In the genomic region with DNA sequence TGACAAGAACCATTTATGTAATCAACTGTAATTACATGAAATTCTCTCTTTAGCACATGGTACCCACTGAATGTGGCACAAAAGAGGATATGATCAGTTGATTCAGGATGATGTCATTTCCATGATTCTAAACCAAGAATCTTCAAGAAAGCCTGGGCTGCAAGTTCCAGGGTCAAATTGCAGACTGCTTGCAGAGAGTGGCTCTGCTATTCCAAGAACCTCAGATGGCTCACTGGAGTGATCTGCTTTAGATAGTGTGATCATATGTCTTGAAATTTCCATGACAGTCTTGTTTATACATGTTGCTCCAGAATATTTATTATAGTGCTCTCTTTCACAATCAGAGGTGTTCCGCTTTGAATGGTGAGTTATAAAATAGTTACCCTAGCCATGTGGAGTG, we compare ENCODE assay signal across 10 cellular contexts.
DNase-seq lines count a peak whose midpoint lies in the region; ATAC-seq and TF ChIP-seq lines count a peak whose summit lies in the region.
"Had no signal": no experiment of that assay in that cellular context is flagged by ENCODE, and none has a peak within 500 bp of the region (broad histone marks: within the 10 kb centered on the region; RNA-seq: fewer than 3 reads in every experiment).

No MANE protein-coding gene starts in this region.

- ATAC-seq in HG03060 (IDR thresholded peaks at IDR 0.05; ENCODE audit: low read depth, unreplicated experiment), result peak; percentile 45
- no peak for ATAC-seq in left lobe of liver

- 73% methylated on average over 1 of the region's 1 CpG for WGBS in SK-N-SH (ENCODE audit: low lambda C conversion rate)

- H3K36me3 Mint-ChIP-seq in activated CD4-positive, alpha-beta memory T cell treated with anti-CD3 and anti-CD28 coated beads for 36 hours, result no peaks in the 10 kb centered on the region
- H3K36me3 Mint-ChIP-seq in activated CD4-positive, alpha-beta memory T cell treated with anti-CD3 and anti-CD28 coated beads, Interleukin-2, amount 10 ng/mL, durations not matched to agents 7 days and 5 days (ENCODE audit: low read depth), result no peaks in the 10 kb centered on the region
- H3K36me3 Mint-ChIP-seq in activated T-helper 1 cell treated with anti-CD3 and anti-CD28 coated beads, Interleukin-12 subunit alpha, Interleukin-12 subunit beta, Interleukin-2, Interleukin-4 antibody, amounts not matched to agents 30 ng/mL and 10 ng/mL and 1 ng/mL, durations not matched to agents 14 hours and 24 hours and 36 hours (ENCODE audit: low read depth), result peaks cover 1% of the 10 kb centered on the region
- H3K36me3 Mint-ChIP-seq: CD14-positive monocyte had no signal

- no peaks in the 10 kb centered on the region for H4K20me1 ChIP-seq in SK-N-SH (ENCODE audit: insufficient read depth)

- TF ChIP-seq CTCF in SK-N-SH (IDR thresholded peaks at IDR 0.05), result no peak

- no peak overlapping the region for H2AFZ ChIP-seq in SK-N-SH (ENCODE audit: low read depth)

- peaks cover 23% of the 10 kb centered on the region for H3K4me1 Mint-ChIP-seq in activated CD4-positive, alpha-beta memory T cell treated with anti-CD3 and anti-CD28 coated beads for 36 hours (ENCODE audit: low read depth)
- H3K4me1 Mint-ChIP-seq in activated CD4-positive, alpha-beta memory T cell treated with anti-CD3 and anti-CD28 coated beads, Interleukin-2, amount 10 ng/mL, durations not matched to agents 7 days and 5 days, result peaks cover 24% of the 10 kb centered on the region
- H3K4me1 Mint-ChIP-seq in activated T-helper 1 cell treated with anti-CD3 and anti-CD28 coated beads, Interleukin-12 subunit alpha, Interleukin-12 subunit beta, Interleukin-2, Interleukin-4 antibody, amounts not matched to agents 30 ng/mL and 10 ng/mL and 1 ng/mL, durations not matched to agents 14 hours and 24 hours and 36 hours (ENCODE audit: low read depth), result peaks cover 7% of the 10 kb centered on the region

- H3K4me3 ChIP-seq in SK-N-SH (ENCODE audit: low read depth in 2 of 2, low read length in 1 of 2), result no peak overlapping the region
- H3K4me3 ChIP-seq in skeletal muscle cell (ENCODE audit: low read depth, low read length), result no peak overlapping the region

- H3K9me3 Mint-ChIP-seq in activated CD4-positive, alpha-beta memory T cell treated with anti-CD3 and anti-CD28 coated beads for 36 hours, result no peaks in the 10 kb centered on the region
- H3K9me3 Mint-ChIP-seq in activated CD4-positive, alpha-beta memory T cell treated with anti-CD3 and anti-CD28 coated beads, Interleukin-2, amount 10 ng/mL, durations not matched to agents 7 days and 5 days, result peaks cover 9% of the 10 kb centered on the region
- peaks cover 4% of the 10 kb centered on the region for H3K9me3 Mint-ChIP-seq in activated T-helper 1 cell treated with anti-CD3 and anti-CD28 coated beads, Interleukin-12 subunit alpha, Interleukin-12 subunit beta, Interleukin-2, Interleukin-4 antibody, amounts not matched to agents 30 ng/mL and 10 ng/mL and 1 ng/mL, durations not matched to agents 14 hours and 24 hours and 36 hours

- no peaks in the 10 kb centered on the region for H3K9me2 ChIP-seq in SK-N-SH

- H3K79me2 ChIP-seq in SK-N-SH (ENCODE audit: insufficient read depth), result no peaks in the 10 kb centered on the region

- H3K27me3 Mint-ChIP-seq in activated CD4-positive, alpha-beta memory T cell treated with anti-CD3 and anti-CD28 coated beads for 36 hours, result no peaks in the 10 kb centered on the region
- no peaks in the 10 kb centered on the region for H3K27me3 Mint-ChIP-seq in activated CD4-positive, alpha-beta memory T cell treated with anti-CD3 and anti-CD28 coated beads, Interleukin-2, amount 10 ng/mL, durations not matched to agents 7 days and 5 days
- no peaks in the 10 kb centered on the region for H3K27me3 Mint-ChIP-seq in activated T-helper 1 cell treated with anti-CD3 and anti-CD28 coated beads, Interleukin-12 subunit alpha, Interleukin-12 subunit beta, Interleukin-2, Interleukin-4 antibody, amounts not matched to agents 30 ng/mL and 10 ng/mL and 1 ng/mL, durations not matched to agents 14 hours and 24 hours and 36 hours (ENCODE audit: insufficient read depth)

- no peak for TF ChIP-seq RAD21 in SK-N-SH (IDR thresholded peaks at IDR 0.05; ENCODE audit: low read length)

- H3K4me2 ChIP-seq in SK-N-SH, result no peak overlapping the region

- POLR2A ChIA-PET in activated CD4-positive, alpha-beta memory T cell treated with anti-CD3 and anti-CD28 coated beads for 36 hours (lab: Charles Lee), result interaction anchor here (1.6 kb wide), 1 partner anchor 74 kb away, joined by 4 read pairs; no protein-coding TSS in a partner anchor
- POLR2A ChIA-PET in activated CD4-positive, alpha-beta memory T cell treated with anti-CD3 and anti-CD28 coated beads, Interleukin-2, amount 10 ng/mL, durations not matched to agents 7 days and 5 days (lab: Charles Lee), result no interaction called here
- POLR2A ChIA-PET in SK-N-SH (lab: Yijun Ruan, JAX), result no interaction called here

- peaks cover 13 to 38% of the 10 kb centered on the region in 2 experiments for H3K4me1 ChIP-seq in SK-N-SH (ENCODE audit: control insufficient read depth in 1 of 2, insufficient read depth in 2 of 2, low read depth in 1 of 2, low read length in 1 of 2)

- H3K27ac Mint-ChIP-seq in activated CD4-positive, alpha-beta memory T cell treated with anti-CD3 and anti-CD28 coated beads for 36 hours, result peak overlapping the region; percentile 29
- no peak overlapping the region for H3K27ac Mint-ChIP-seq in activated CD4-positive, alpha-beta memory T cell treated with anti-CD3 and anti-CD28 coated beads, Interleukin-2, amount 10 ng/mL, durations not matched to agents 7 days and 5 days
- no peak overlapping the region for H3K27ac Mint-ChIP-seq in activated T-helper 1 cell treated with anti-CD3 and anti-CD28 coated beads, Interleukin-12 subunit alpha, Interleukin-12 subunit beta, Interleukin-2, Interleukin-4 antibody, amounts not matched to agents 30 ng/mL and 10 ng/mL and 1 ng/mL, durations not matched to agents 14 hours and 24 hours and 36 hours

- no peaks in the 10 kb centered on the region for H3K9me3 ChIP-seq in SK-N-SH

- peak; percentile 31 for DNase-seq in activated CD4-positive, alpha-beta memory T cell treated with anti-CD3 and anti-CD28 coated beads for 36 hours
- DNase-seq in activated CD4-positive, alpha-beta memory T cell treated with anti-CD3 and anti-CD28 coated beads, Interleukin-2, amount 10 ng/mL, durations not matched to agents 7 days and 5 days, result no peak
- no peak for DNase-seq in SK-N-SH
- peak; percentile 68 for DNase-seq in skeletal muscle cell (ENCODE audit: low read depth)
- no peak for DNase-seq in NCI-H1105 treated with DMSO at 0.1 percent for 48 hours (lab: John Stamatoyannopoulos, UW)
- DNase-seq in left lobe of liver (ENCODE audit: low spot score), result no peak
- DNase-seq in activated T-helper 1 cell treated with anti-CD3 and anti-CD28 coated beads, Interleukin-12 subunit alpha, Interleukin-12 subunit beta, Interleukin-2, Interleukin-4 antibody, amounts not matched to agents 30 ng/mL and 10 ng/mL and 1 ng/mL, durations not matched to agents 14 hours and 24 hours and 36 hours (ENCODE audit: low spot score), result no peak
- DNase-seq: activated CD4-positive, alpha-beta T cell treated with anti-CD3 and anti-CD28 coated beads for 4 hours had no signal

- H3K9ac ChIP-seq in SK-N-SH, result peak overlapping the region; percentile 26; the same call in 1 of the 2 replicates

- intact Hi-C loops in activated CD4-positive, alpha-beta memory T cell treated with anti-CD3 and anti-CD28 coated beads for 36 hours (cut with micrococcal nuclease), result loop anchor here (2.0 kb wide), 3 partner anchors 20 to 54 kb away; no protein-coding TSS in a partner anchor
- intact Hi-C loops in activated T-helper 1 cell treated with anti-CD3 and anti-CD28 coated beads, Interleukin-12 subunit alpha, Interleukin-12 subunit beta, Interleukin-2, Interleukin-4 antibody, amounts not matched to agents 30 ng/mL and 10 ng/mL and 1 ng/mL, durations not matched to agents 14 hours and 24 hours and 36 hours (cut with micrococcal nuclease), result loop anchor here (2.0 kb wide), 1 partner anchor 22 kb away; no protein-coding TSS in a partner anchor

- peak overlapping the region; percentile 93 to 94 for H3K27ac ChIP-seq in SK-N-SH (ENCODE audit: low read depth in 2 of 2, low read length in 1 of 2)

- CTCF ChIA-PET in activated CD4-positive, alpha-beta memory T cell treated with anti-CD3 and anti-CD28 coated beads for 36 hours (lab: Charles Lee), result interaction anchor here (1.4 kb wide), 1 partner anchor 110 kb away, joined by 3 read pairs; no protein-coding TSS in a partner anchor
- CTCF ChIA-PET in activated CD4-positive, alpha-beta memory T cell treated with anti-CD3 and anti-CD28 coated beads, Interleukin-2, amount 10 ng/mL, durations not matched to agents 7 days and 5 days (lab: Charles Lee), result interaction anchor here (1.2 kb wide), 1 partner anchor 25 kb away, joined by 3 read pairs; no protein-coding TSS in a partner anchor
- CTCF ChIA-PET in SK-N-SH (lab: Yijun Ruan, JAX), result interaction anchor here (1.0 to 2.5 kb wide), 5 partner anchors 21 to 232 kb away, joined by 3 to 13 read pairs (median 5); no protein-coding TSS in a partner anchor

- peaks cover 30% of the 10 kb centered on the region for H3F3A ChIP-seq in SK-N-SH (replicated peaks; ENCODE audit: insufficient read depth)

- H3K36me3 ChIP-seq in SK-N-SH (replicated peaks in 1 of 2; ENCODE audit: control insufficient read depth in 1 of 2, insufficient read depth in 2 of 2, low read length in 1 of 2), result no peaks in the 10 kb centered on the region

- peak in 1 of 2 experiments; percentile 78; a peak in 2 of 4 replicates for TF ChIP-seq EP300 in SK-N-SH (IDR thresholded peaks at IDR 0.05; ENCODE audit: borderline replicate concordance in 1 of 2, low read depth in 1 of 2, low read length in 1 of 2)

- H3K27me3 ChIP-seq in SK-N-SH (ENCODE audit: insufficient read depth), result no peaks in the 10 kb centered on the region

- no peak overlapping the region for H3K4me3 Mint-ChIP-seq in activated CD4-positive, alpha-beta memory T cell treated with anti-CD3 and anti-CD28 coated beads for 36 hours
- no peak overlapping the region for H3K4me3 Mint-ChIP-seq in activated CD4-positive, alpha-beta memory T cell treated with anti-CD3 and anti-CD28 coated beads, Interleukin-2, amount 10 ng/mL, durations not matched to agents 7 days and 5 days
- no peak overlapping the region for H3K4me3 Mint-ChIP-seq in activated T-helper 1 cell treated with anti-CD3 and anti-CD28 coated beads, Interleukin-12 subunit alpha, Interleukin-12 subunit beta, Interleukin-2, Interleukin-4 antibody, amounts not matched to agents 30 ng/mL and 10 ng/mL and 1 ng/mL, durations not matched to agents 14 hours and 24 hours and 36 hours

TF ChIP-seq in SK-N-SH, 30 proteins besides CTCF, POLR2A, EP300 and RAD21 (continues in another document):
- TF ChIP-seq TCF12 (IDR thresholded peaks at IDR 0.05) (peak; percentile 90), NRF1 (IDR thresholded peaks at IDR 0.05; ENCODE audit: low read depth, low read length) (no peak), FOXM1 (IDR thresholded peaks at IDR 0.05; ENCODE audit: low read depth) (no peak), FOSL2 (IDR thresholded peaks at IDR 0.05; ENCODE audit: borderline replicate concordance, low read depth) (peak; percentile 72; the same call in 1 of the 2 replicates), FOXJ3 (CRISPR knock-in tag; IDR thresholded peaks at IDR 0.05) (no peak), MEF2A (IDR thresholded peaks at IDR 0.05; ENCODE audit: borderline replicate concordance, low read depth) (peak; percentile 53; the same call in 1 of the 2 replicates)

Comparison
In these comparisons a context has a peak if more than half of its experiments do, and no peak if none do; other contexts are left out.
1. DNase-seq: peak in activated CD4-positive, alpha-beta memory T cell treated with anti-CD3 and anti-CD28 coated beads for 36 hours (single experiment) and skeletal muscle cell (single experiment); none in activated CD4-positive, alpha-beta memory T cell treated with anti-CD3 and anti-CD28 coated beads, Interleukin-2, amount 10 ng/mL, durations not matched to agents 7 days and 5 days (single experiment), SK-N-SH (single experiment), NCI-H1105 treated with DMSO at 0.1 percent for 48 hours (single experiment), left lobe of liver (single experiment) and activated T-helper 1 cell treated with anti-CD3 and anti-CD28 coated beads, Interleukin-12 subunit alpha, Interleukin-12 subunit beta, Interleukin-2, Interleukin-4 antibody, amounts not matched to agents 30 ng/mL and 10 ng/mL and 1 ng/mL, durations not matched to agents 14 hours and 24 hours and 36 hours (single experiment).